In genomic region chr4:21304061-21304541, GRCh38 we compare ENCODE assay signal across 12 cellular contexts.
DNase-seq lines count a peak whose midpoint lies in the region; ATAC-seq and TF ChIP-seq lines count a peak whose summit lies in the region.
"Had no signal": no experiment of that assay in that cellular context is flagged by ENCODE, and none has a peak within 500 bp of the region (broad histone marks: within the 10 kb centered on the region; RNA-seq: fewer than 3 reads in every experiment).

No MANE protein-coding gene starts in this region.

- no peaks in the 10 kb centered on the region for H3K9me3 ChIP-seq in neuronal stem cell (replicated peaks in 1 of 2; ENCODE audit: control insufficient read depth in 2 of 2, insufficient read depth in 1 of 2, low read depth in 1 of 2, low read length in 2 of 2)
- H3K9me3 ChIP-seq: mucosa of descending colon had no signal

- no peak overlapping the region for H2BK12ac ChIP-seq in neuronal stem cell (ENCODE audit: low read length)

- H3K79me1 ChIP-seq in neuronal stem cell (ENCODE audit: low read depth, low read length), result no peaks in the 10 kb centered on the region

- no peak overlapping the region for H2BK120ac ChIP-seq in neuronal stem cell (ENCODE audit: low read depth, low read length)

- H2BK15ac ChIP-seq in neuronal stem cell (ENCODE audit: low read length), result no peak overlapping the region

- peak overlapping the region; percentile 39 to 79 for H3K4me3 ChIP-seq in neuronal stem cell (ENCODE audit: low read length in 2 of 2)
- H3K4me3 ChIP-seq: mucosa of descending colon, SK-N-MC had no signal

- H3K36me3 Mint-ChIP-seq in glutamatergic neuron (ENCODE audit: unreplicated experiment), result peaks cover 4% of the 10 kb centered on the region

- H3K27ac ChIP-seq in neuronal stem cell (replicated peaks; ENCODE audit: low read length), result no peak overlapping the region
- H3K27ac ChIP-seq: SK-N-MC had no signal

- peak overlapping the region; percentile 17 for H3K18ac ChIP-seq in neuronal stem cell (ENCODE audit: low read length)

- H3K27me3 ChIP-seq in neuronal stem cell (ENCODE audit: control insufficient read depth in 3 of 3, insufficient read depth in 3 of 3, low read depth in 1 of 3, low read length in 3 of 3), result peaks cover 0 to 45% (median 3%) of the 10 kb centered on the region in 3 experiments

- H3K9ac ChIP-seq in neuronal stem cell (ENCODE audit: low read depth, low read length, poor library complexity), result no peak overlapping the region

- no peak overlapping the region for H2BK5ac ChIP-seq in neuronal stem cell (ENCODE audit: low read length)

- peaks cover 3% of the 10 kb centered on the region for H3K27me3 Mint-ChIP-seq in glutamatergic neuron (ENCODE audit: unreplicated experiment)

- no peaks in the 10 kb centered on the region for H3K36me3 ChIP-seq in neuronal stem cell (replicated peaks in 1 of 2; ENCODE audit: control insufficient read depth in 2 of 2, insufficient read depth in 2 of 2, low read length in 2 of 2)

- H4K8ac ChIP-seq in neuronal stem cell (ENCODE audit: low read depth, low read length), result no peak overlapping the region

- WGBS in neuronal stem cell (ENCODE audit: extremely low coverage in 2 of 2, insufficient read length in 2 of 2, insufficient replicate concordance in 1 of 2), 2 donors, result no CpG with 5 or more reads among the region's 26 CpGs

- H3K23ac ChIP-seq in neuronal stem cell (ENCODE audit: low read depth, low read length, poor library complexity), result no peak overlapping the region

- TF ChIP-seq CTCF in glutamatergic neuron (IDR thresholded peaks at IDR 0.05; ENCODE audit: partially characterized antibody, unreplicated experiment), result no peak

- no peak overlapping the region for H3K4ac ChIP-seq in neuronal stem cell (ENCODE audit: low read length)

- DNase-seq in GM03348 (ENCODE audit: low spot score) (peak; percentile 1), NCI-H2227 treated with DMSO at 0.1 percent for 48 hours (lab: John Stamatoyannopoulos, UW) (peak; percentile 43), glutamatergic neuron (peak; percentile 76), neuronal stem cell (ENCODE audit: low spot score) (peak; percentile 42), activated gamma-delta T cell (lab: John Stamatoyannopoulos, UW) (no peak), SHP77 treated with DMSO at 0.1 percent for 48 hours (lab: John Stamatoyannopoulos, UW) (no peak)
- DNase-seq: NCI-H1436 treated with DMSO at 0.1 percent for 48 hours had no signal

- no peaks in the 10 kb centered on the region for H3K9me3 Mint-ChIP-seq in glutamatergic neuron (ENCODE audit: unreplicated experiment)
- H3K9me3 Mint-ChIP-seq: stimulated activated naive CD8-positive, alpha-beta T cell treated with anti-CD3 and anti-CD28 coated beads, Interleukin-15, Interleukin-2, amounts not matched to agents 100 ng/mL and 50 ng/mL, for 24 hours had no signal

- ATAC-seq in GM21360 (IDR thresholded peaks at IDR 0.05; ENCODE audit: unreplicated experiment) (no peak), GM18498 (IDR thresholded peaks at IDR 0.05; ENCODE audit: unreplicated experiment) (no peak)
- ATAC-seq: mucosa of descending colon had no signal

- H3K14ac ChIP-seq in neuronal stem cell (ENCODE audit: low read length), result no peak overlapping the region

- H4K91ac ChIP-seq in neuronal stem cell (ENCODE audit: low read depth, low read length, poor library complexity), result no peak overlapping the region

- H2AK5ac ChIP-seq in neuronal stem cell (ENCODE audit: low read depth, low read length), result no peak overlapping the region

- peak overlapping the region; percentile 76 for H3K27ac Mint-ChIP-seq in glutamatergic neuron (ENCODE audit: unreplicated experiment)
- H3K27ac Mint-ChIP-seq: stimulated activated naive CD8-positive, alpha-beta T cell treated with anti-CD3 and anti-CD28 coated beads, Interleukin-15, Interleukin-2, amounts not matched to agents 100 ng/mL and 50 ng/mL, for 24 hours had no signal

- peak overlapping the region; percentile 38 for H3K4me2 ChIP-seq in neuronal stem cell (ENCODE audit: insufficient read depth, low read length, poor library complexity, severe bottlenecking)

- H3K4me1 ChIP-seq in neuronal stem cell (ENCODE audit: control insufficient read depth in 2 of 2, insufficient read depth in 1 of 2, low read depth in 1 of 2, low read length in 2 of 2), result peaks cover 0 to 2% of the 10 kb centered on the region in 2 donors

- H3K4me1 Mint-ChIP-seq in glutamatergic neuron (ENCODE audit: low read depth, unreplicated experiment), result no peaks in the 10 kb centered on the region

- H2AFZ ChIP-seq in neuronal stem cell (ENCODE audit: low read length), result peak overlapping the region; percentile 82

- H3K4me3 Mint-ChIP-seq in glutamatergic neuron (ENCODE audit: unreplicated experiment), result peak overlapping the region; percentile 98
- H3K4me3 Mint-ChIP-seq: stimulated activated naive CD8-positive, alpha-beta T cell treated with anti-CD3 and anti-CD28 coated beads, Interleukin-15, Interleukin-2, amounts not matched to agents 100 ng/mL and 50 ng/mL, for 24 hours had no signal

Comparison
In these comparisons a context has a peak if more than half of its experiments do, and no peak if none do; other contexts are left out.
1. DNase-seq: peak in GM03348 (single experiment), NCI-H2227 treated with DMSO at 0.1 percent for 48 hours (single experiment), glutamatergic neuron (single experiment) and neuronal stem cell (single experiment); none in activated gamma-delta T cell (single experiment) and SHP77 treated with DMSO at 0.1 percent for 48 hours (single experiment).